In the genomic region with DNA sequence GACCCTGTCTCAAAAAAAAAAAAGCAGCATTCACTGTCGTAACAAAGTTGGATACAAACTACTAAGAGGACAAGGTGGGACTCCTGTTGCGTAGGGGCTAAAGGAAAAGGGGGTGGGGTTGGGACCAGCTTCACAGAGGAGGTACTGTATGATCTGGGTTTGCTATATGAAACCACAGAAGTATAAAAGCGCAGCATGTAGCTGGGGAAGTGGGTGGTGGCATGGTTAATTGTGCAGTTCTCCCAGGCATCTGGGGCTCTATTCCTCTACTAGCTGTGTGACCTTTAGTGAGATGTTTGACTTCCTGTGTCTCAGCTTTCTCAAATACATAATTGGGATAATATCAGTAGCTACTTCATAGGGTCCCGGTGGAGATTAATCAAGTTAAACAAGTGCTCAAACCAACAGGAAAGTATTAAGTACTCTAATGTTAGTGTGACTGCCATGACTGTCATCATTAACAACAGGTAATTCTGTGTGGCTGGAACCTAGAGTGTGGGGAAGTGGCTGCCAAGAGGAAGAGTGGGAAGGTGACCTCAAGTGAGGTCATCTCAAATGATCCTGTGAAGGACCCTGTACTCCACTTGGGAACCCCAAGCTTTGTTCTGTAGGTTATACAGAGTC, we compare ENCODE assay signal across 24 cellular contexts. TPM values are rescaled to one million over a fixed set of nuclear protein-coding genes. Genes with fewer than 3 reads are reported as not detected.
DNase-seq lines count a peak whose midpoint lies in the region; ATAC-seq, FAIRE-seq and TF ChIP-seq lines count a peak whose summit lies in the region.
"Had no signal": no experiment of that assay in that cellular context is flagged by ENCODE, and none has a peak within 500 bp of the region (broad histone marks: within the 10 kb centered on the region; RNA-seq: fewer than 3 reads in every experiment).

No MANE protein-coding gene starts in this region.

- ATAC-seq in T-cell (replicated peaks in 1 of 4) = peak in 3 of 4 experiments; percentile 84 to 95 (median 87)

- TF ChIP-seq CTCF in coronary artery (IDR thresholded peaks at IDR 0.05) = no peak

- no peak overlapping the region for H3K4me3 ChIP-seq in coronary artery
- H3K4me3 ChIP-seq: esophagus muscularis mucosa, neural progenitor cell, spleen, suprapubic skin had no signal

- CTCF ChIA-PET in activated naive CD4-positive, alpha-beta T cell treated with anti-CD3 and anti-CD28 coated beads, Interleukin-2, amount 10 ng/mL, durations not matched to agents 7 days and 5 days (lab: Charles Lee) = interaction anchor here (1.1 kb wide), 1 partner anchor 241 kb away, joined by 3 read pairs; no protein-coding TSS in a partner anchor
- CTCF ChIA-PET in T-cell (lab: Charles Lee) = interaction anchor here in 1 of 2 donors (1.1 kb wide), 1 partner anchor 12 kb away, joined by 4 read pairs; a partner anchor contains a TSS

- FAIRE-seq in frontal cortex (lab: Jason Lieb, UNC) = no peak

- POLR2A ChIA-PET in T-cell (lab: Charles Lee) = interaction anchor here (0.7 to 1.7 kb wide), 2 partner anchors 29 to 280 kb away, joined by 3 to 7 read pairs; a partner anchor contains a TSS

- no peak overlapping the region for H3K4me3 Mint-ChIP-seq in activated naive CD4-positive, alpha-beta T cell treated with anti-CD3 and anti-CD28 coated beads, Interleukin-2, amount 10 ng/mL, durations not matched to agents 7 days and 5 days
- H3K4me3 Mint-ChIP-seq in T-cell = peak overlapping the region in 1 of 3 donors; percentile 52
- H3K4me3 Mint-ChIP-seq: mesothelial cell of epicardium, neural progenitor cell had no signal

- H3K9me3 Mint-ChIP-seq in activated naive CD4-positive, alpha-beta T cell treated with anti-CD3 and anti-CD28 coated beads, Interleukin-2, amount 10 ng/mL, durations not matched to agents 7 days and 5 days = no peaks in the 10 kb centered on the region
- H3K9me3 Mint-ChIP-seq in T-cell = no peaks in the 10 kb centered on the region
- H3K9me3 Mint-ChIP-seq: mesothelial cell of epicardium, neural progenitor cell had no signal

- H3K27ac Mint-ChIP-seq in activated naive CD4-positive, alpha-beta T cell treated with anti-CD3 and anti-CD28 coated beads, Interleukin-2, amount 10 ng/mL, durations not matched to agents 7 days and 5 days = peak overlapping the region; percentile 15
- H3K27ac Mint-ChIP-seq in T-cell = peak overlapping the region; percentile 62 to 76
- H3K27ac Mint-ChIP-seq: mesothelial cell of epicardium, neural progenitor cell had no signal

- H3K27ac ChIP-seq in coronary artery = no peak overlapping the region
- H3K27ac ChIP-seq: esophagus muscularis mucosa, HL-60, neural progenitor cell, spleen, suprapubic skin had no signal

- no peaks in the 10 kb centered on the region for H3K27me3 Mint-ChIP-seq in activated naive CD4-positive, alpha-beta T cell treated with anti-CD3 and anti-CD28 coated beads, Interleukin-2, amount 10 ng/mL, durations not matched to agents 7 days and 5 days
- no peaks in the 10 kb centered on the region for H3K27me3 Mint-ChIP-seq in T-cell

- no peak for DNase-seq in activated naive CD4-positive, alpha-beta T cell treated with anti-CD3 and anti-CD28 coated beads, Interleukin-2, amount 10 ng/mL, durations not matched to agents 7 days and 5 days
- no peak for DNase-seq in activated naive CD4-positive, alpha-beta T cell treated with Interleukin-2 at 50 U/mL for 16 hours
- DNase-seq in T-cell = peak in 7 of 34 experiments; percentile 6 to 44 (median 15)
- DNase-seq in foreskin melanocyte = peak; percentile 29
- DNase-seq in frontal cortex (ENCODE audit: low spot score in 2 of 2) = no peak
- DNase-seq in coronary artery (ENCODE audit: low spot score) = no peak
- no peak for DNase-seq in LoVo (ENCODE audit: low spot score)
- DNase-seq: activated CD8-positive, alpha-beta memory T cell treated with anti-CD3 and anti-CD28 coated beads for 24 hours; COR-L47; effector memory CD4-positive, alpha-beta T cell; left colon; MV-4-11; NCI-H187; NCI-H446 treated with DMSO at 0.1 percent for 48 hours; spleen had no signal

- peaks cover 8% of the 10 kb centered on the region for H3K36me3 Mint-ChIP-seq in activated naive CD4-positive, alpha-beta T cell treated with anti-CD3 and anti-CD28 coated beads, Interleukin-2, amount 10 ng/mL, durations not matched to agents 7 days and 5 days
- peaks cover 6% of the 10 kb centered on the region for H3K36me3 Mint-ChIP-seq in T-cell

- peaks cover 25% of the 10 kb centered on the region for H3K4me1 Mint-ChIP-seq in activated naive CD4-positive, alpha-beta T cell treated with anti-CD3 and anti-CD28 coated beads, Interleukin-2, amount 10 ng/mL, durations not matched to agents 7 days and 5 days
- peaks cover 43 to 52% (median 46%) of the 10 kb centered on the region in 3 donors for H3K4me1 Mint-ChIP-seq in T-cell
- H3K4me1 Mint-ChIP-seq: mesothelial cell of epicardium had no signal

RNA-seq across cellular contexts. Expression of a gene that starts 11.5 kb away (rescaled TPM):
- 10 to 100 TPM; 16.2 to 23.3 (median 18.5) TPM for total RNA-seq in T-cell
- total RNA-seq in frontal cortex = 8.6 TPM

RNA-seq across cellular contexts. Expression of a gene that starts 20.6 kb away (rescaled TPM):
- not detected for total RNA-seq in T-cell
- total RNA-seq in frontal cortex = not detected
- total RNA-seq: chondrocyte, Daoy, esophagus muscularis mucosa, glomerular endothelial cell, left colon, mesothelial cell of epicardium, RPMI7951, spleen, suprapubic skin had no signal

RNA-seq across cellular contexts. Expression of a gene that starts 29.3 kb away (rescaled TPM):
- 10 to 100 TPM in 3 of 5 donors, not detected in 2; 27.0 to 34.4 (median 32.6) TPM for total RNA-seq in T-cell
- not detected for total RNA-seq in frontal cortex
- total RNA-seq: Daoy, esophagus muscularis mucosa, glomerular endothelial cell, left colon, RPMI7951, suprapubic skin had no signal
